Comparison of ENCODE assay signal across 18 cellular contexts in the genomic region with DNA sequence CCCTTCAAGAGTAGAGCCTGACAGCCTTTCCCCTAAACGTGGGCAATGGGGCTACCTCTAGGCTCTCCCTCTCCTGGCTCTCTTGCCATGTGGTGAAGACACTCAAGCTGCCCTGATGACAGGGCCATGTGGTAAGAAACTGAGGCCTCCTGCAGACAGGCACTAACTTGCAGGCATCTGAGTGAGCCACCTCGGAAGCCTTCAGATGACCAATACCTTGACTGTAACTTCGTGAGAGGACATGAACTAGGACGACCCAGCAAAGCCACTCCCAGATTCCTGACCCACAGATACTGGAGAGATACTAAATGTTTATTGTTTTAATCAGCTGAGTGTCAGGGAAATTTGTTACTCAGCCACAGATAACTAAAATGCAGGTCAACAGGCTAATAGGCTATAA.
DNase-seq lines count a peak whose midpoint lies in the region; ATAC-seq and TF ChIP-seq lines count a peak whose summit lies in the region.
"Had no signal": no experiment of that assay in that cellular context is flagged by ENCODE, and none has a peak within 500 bp of the region (broad histone marks: within the 10 kb centered on the region; RNA-seq: fewer than 3 reads in every experiment).

No MANE protein-coding gene starts in this region.

- H3K23ac ChIP-seq in trophoblast cell (ENCODE audit: low read length) = no peak overlapping the region

- H3K79me1 ChIP-seq in trophoblast cell (ENCODE audit: low read length) = no peaks in the 10 kb centered on the region

- H2AK5ac ChIP-seq in trophoblast cell (ENCODE audit: low read length) = no peak overlapping the region

- no peak overlapping the region for H3K14ac ChIP-seq in trophoblast cell (ENCODE audit: low read length)

- H3K79me2 ChIP-seq in trophoblast cell (ENCODE audit: control insufficient read depth, insufficient read depth, low read length, poor library complexity) = no peaks in the 10 kb centered on the region

- no peaks in the 10 kb centered on the region for H3K27me3 Mint-ChIP-seq in T-cell

- H2BK120ac ChIP-seq in trophoblast cell (ENCODE audit: insufficient read depth, low read length, poor library complexity) = no peak overlapping the region

- no peak overlapping the region for H4K91ac ChIP-seq in trophoblast cell (ENCODE audit: low read depth, low read length)

- H3K9me3 ChIP-seq in HEK293 (ENCODE audit: control insufficient read depth, insufficient read depth, low read depth, low read length) (no peaks in the 10 kb centered on the region), RWPE2 (ENCODE audit: severe bottlenecking) (no peaks in the 10 kb centered on the region), trophoblast cell (ENCODE audit: insufficient read depth, low read depth, low read length) (no peaks in the 10 kb centered on the region)
- H3K9me3 ChIP-seq: A549 had no signal

- no peak overlapping the region for H2AFZ ChIP-seq in trophoblast cell (ENCODE audit: insufficient read depth, low read length, poor library complexity)

- peaks cover 3% of the 10 kb centered on the region for H3K36me3 Mint-ChIP-seq in T-cell

- H3K9me3 Mint-ChIP-seq in T-cell = peaks cover 3 to 11% (median 10%) of the 10 kb centered on the region in 3 donors

- no peak overlapping the region for H2BK5ac ChIP-seq in trophoblast cell (ENCODE audit: low read depth, low read length, poor library complexity)

- no peaks in the 10 kb centered on the region for H3K4me1 Mint-ChIP-seq in T-cell

- ATAC-seq in RWPE2 (ENCODE audit: low read depth) (peak; percentile 80), HG03280 (IDR thresholded peaks at IDR 0.05; ENCODE audit: unreplicated experiment) (no peak), T-cell (replicated peaks in 1 of 4) (no peak)
- ATAC-seq: A549 had no signal

- no peak overlapping the region for H3K27ac ChIP-seq in HEK293 (ENCODE audit: extremely low read depth, low read depth, low read length)
- H3K27ac ChIP-seq in RWPE2 (ENCODE audit: poor library complexity, severe bottlenecking) = peak overlapping the region; percentile 0
- H3K27ac ChIP-seq in epithelial cell of prostate = peak overlapping the region; percentile 60
- H3K27ac ChIP-seq in trophoblast cell (ENCODE audit: low read depth, low read length) = no peak overlapping the region
- H3K27ac ChIP-seq: A549, KMS-11 had no signal

- H3K36me3 ChIP-seq in HEK293 (ENCODE audit: control insufficient read depth in 2 of 2, insufficient read depth in 1 of 2, low read length in 2 of 2) = no peaks in the 10 kb centered on the region
- H3K36me3 ChIP-seq in RWPE2 (ENCODE audit: low read depth) = no peaks in the 10 kb centered on the region
- H3K36me3 ChIP-seq in trophoblast cell (ENCODE audit: control insufficient read depth in 1 of 2, insufficient read depth in 2 of 2, low read length in 2 of 2) = no peaks in the 10 kb centered on the region

- H3K4me1 ChIP-seq in HEK293 (ENCODE audit: control insufficient read depth, insufficient read depth, low read length) = peaks cover 18% of the 10 kb centered on the region
- peaks cover 22% of the 10 kb centered on the region for H3K4me1 ChIP-seq in RWPE2 (ENCODE audit: insufficient read depth, poor library complexity, severe bottlenecking)
- no peaks in the 10 kb centered on the region for H3K4me1 ChIP-seq in trophoblast cell (ENCODE audit: control insufficient read depth in 1 of 2, insufficient read depth in 2 of 2, low read length in 2 of 2)

- CTCF ChIA-PET in HEK293 (lab: Yijun Ruan, JAX) (no interaction called here), T-cell (lab: Charles Lee) (no interaction called here)

- no peak overlapping the region for H3K4me3 ChIP-seq in HEK293 (ENCODE audit: low read depth, low read length)
- no peak overlapping the region for H3K4me3 ChIP-seq in RWPE2 (ENCODE audit: severe bottlenecking)
- no peak overlapping the region for H3K4me3 ChIP-seq in trophoblast cell (ENCODE audit: low read depth, low read length)
- H3K4me3 ChIP-seq: A549 had no signal

- H3K27me3 ChIP-seq in RWPE2 (ENCODE audit: insufficient read depth, poor library complexity, severe bottlenecking) = no peaks in the 10 kb centered on the region
- no peaks in the 10 kb centered on the region for H3K27me3 ChIP-seq in trophoblast cell (ENCODE audit: insufficient read depth, low read length)

- H4K8ac ChIP-seq in trophoblast cell (ENCODE audit: low read depth, low read length) = no peak overlapping the region

- no peak overlapping the region for H3K27ac Mint-ChIP-seq in T-cell

- no peak overlapping the region for H4K12ac ChIP-seq in trophoblast cell (ENCODE audit: low read depth, low read length)

- H3K9ac ChIP-seq in trophoblast cell (ENCODE audit: low read length) = no peak overlapping the region
- H3K9ac ChIP-seq: KMS-11 had no signal

- no peak overlapping the region for H2BK12ac ChIP-seq in trophoblast cell (ENCODE audit: low read length)

- POLR2A ChIA-PET in HEK293 (lab: Yijun Ruan, JAX) (no interaction called here), T-cell (lab: Charles Lee) (interaction anchor here in 1 of 2 donors (0.6 kb wide), 1 partner anchor 136 kb away, joined by 7 read pairs; no protein-coding TSS in a partner anchor)

- H3K4me3 Mint-ChIP-seq in T-cell = no peak overlapping the region

- WGBS in trophoblast cell (ENCODE audit: extremely low coverage, insufficient coverage, insufficient read length) = no CpG with 5 or more reads among the region's 4 CpGs

- H3K4ac ChIP-seq in trophoblast cell (ENCODE audit: low read depth, low read length) = no peak overlapping the region

- H3K4me2 ChIP-seq in trophoblast cell (ENCODE audit: low read length) = no peak overlapping the region
- H3K4me2 ChIP-seq: A549, KMS-11 had no signal

- TF ChIP-seq CTCF in HEK293 (tag by site-specific recombination; IDR thresholded peaks at IDR 0.05) = no peak
- TF ChIP-seq CTCF in RWPE2 (IDR thresholded peaks at IDR 0.05; ENCODE audit: poor library complexity, severe bottlenecking) = no peak

- DNase-seq in RWPE2 (ENCODE audit: low spot score) (no peak), epithelial cell of prostate (ENCODE audit: low read depth, low spot score) (peak; percentile 91), trophoblast cell (peak; percentile 87 to 89), T-cell (no peak), inferior parietal cortex (ENCODE audit: extremely low spot score) (no peak)
- DNase-seq: C1 segment of cervical spinal cord; DMS79 treated with DMSO at 0.1 percent for 48 hours; GDM1; MM.1S; NCI-H1105 treated with DMSO at 0.1 percent for 48 hours; NCI-H187; NCI-H446 treated with DMSO at 0.1 percent for 48 hours; NK-92 treated with Interleukin-12 subunit alpha and Interleukin-12 subunit beta, amount 100 ng/mL, for 24 hours; SIG-M5 had no signal

- no peak overlapping the region for H3K18ac ChIP-seq in trophoblast cell (ENCODE audit: low read length)

TF ChIP-seq in HEK293, 187 proteins besides CTCF, POLR2A, EP300 and RAD21:
- TF ChIP-seq ZNF335 (tag by site-specific recombination; conservative IDR thresholded peaks at IDR 0.05) = peak; percentile 53
- no peak for TF ChIP-seq ZNF221 (tag by site-specific recombination; IDR thresholded peaks at IDR 0.05; ENCODE audit: borderline replicate concordance)
TF ChIP-seq in HEK293: peak in this region for 1.

Comparison
In these comparisons a context has a peak if more than half of its experiments do, and no peak if none do; other contexts are left out.
1. H3K27ac ChIP-seq: peak in RWPE2 (single experiment) and epithelial cell of prostate (single experiment); none in HEK293 (single experiment) and trophoblast cell (single experiment).
2. DNase-seq: peak in epithelial cell of prostate (single experiment) and trophoblast cell (2 of 2); none in RWPE2 (single experiment), T-cell (0 of 34) and inferior parietal cortex (single experiment).